Comparison of ENCODE assay signal across 11 cellular contexts in the genomic region with DNA sequence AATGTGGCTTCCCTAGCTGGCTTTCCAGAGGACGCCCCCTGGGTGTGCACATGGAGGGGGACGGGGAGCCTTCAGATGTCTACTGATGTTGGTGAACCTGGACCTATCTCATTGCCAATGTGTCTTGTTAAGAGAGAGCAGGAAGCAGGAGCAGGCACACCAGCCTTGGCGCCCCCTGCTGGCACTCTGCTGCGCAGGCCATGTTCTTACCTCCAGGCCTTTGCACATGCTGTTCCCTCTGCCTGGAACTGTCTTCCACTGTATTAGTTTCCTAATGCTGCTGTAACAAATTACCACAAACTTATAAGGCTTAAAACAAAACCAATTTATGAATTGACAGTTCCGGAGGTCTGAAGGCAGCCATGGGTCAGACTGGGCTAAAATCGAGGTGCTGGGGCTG. TPM values are rescaled to one million over a fixed set of nuclear protein-coding genes. Genes with fewer than 3 reads are reported as not detected.
DNase-seq lines count a peak whose midpoint lies in the region; FAIRE-seq and TF ChIP-seq lines count a peak whose summit lies in the region.
"Had no signal": no experiment of that assay in that cellular context is flagged by ENCODE, and none has a peak within 500 bp of the region (broad histone marks: within the 10 kb centered on the region; RNA-seq: fewer than 3 reads in every experiment).

No MANE protein-coding gene starts in this region.

- FAIRE-seq in endothelial cell of umbilical vein (lab: Jason Lieb, UNC), result no peak
- FAIRE-seq: kidney had no signal

- POLR2A ChIA-PET in endothelial cell of umbilical vein (lab: Charles Lee), result no interaction called here

- H3K27me3 ChIP-seq in OCI-LY3 (ENCODE audit: low read depth, low read length), result no peaks in the 10 kb centered on the region
- no peaks in the 10 kb centered on the region for H3K27me3 ChIP-seq in endothelial cell of umbilical vein (ENCODE audit: control insufficient read depth in 2 of 2, insufficient read depth in 2 of 2, low read length in 2 of 2)
- H3K27me3 ChIP-seq: BLaER1 treated with 17β-estradiol and CSF1 and Interleukin-3, amounts not matched to agents 10 nM and 100 nM had no signal

- dilution Hi-C loops in endothelial cell of umbilical vein (cut with MboI; ENCODE audit: extremely low pct_ligation_motif_present, low sequenced_read_pairs), result no loop called here

- no peaks in the 10 kb centered on the region for H3K36me3 ChIP-seq in OCI-LY3 (replicated peaks; ENCODE audit: low read depth, low read length)
- no peaks in the 10 kb centered on the region for H3K36me3 ChIP-seq in endothelial cell of umbilical vein (ENCODE audit: control insufficient read depth in 2 of 2, extremely low read depth in 1 of 2, insufficient read depth in 2 of 2, low read length in 2 of 2)
- H3K36me3 ChIP-seq: BLaER1 treated with 17β-estradiol and CSF1 and Interleukin-3, amounts not matched to agents 10 nM and 100 nM had no signal

- no TSS peak for BruUV-seq in endothelial cell of umbilical vein (replicated peaks; lab: Mats Ljungman, UMichigan)

- intact Hi-C loops in endothelial cell of umbilical vein (cut with micrococcal nuclease), result no loop called here

- H3K4me1 ChIP-seq in OCI-LY3 (ENCODE audit: low read length) (no peaks in the 10 kb centered on the region), endothelial cell of umbilical vein (ENCODE audit: control insufficient read depth, extremely low read depth, insufficient read depth, low read length) (no peaks in the 10 kb centered on the region)

- H3K27ac ChIP-seq in OCI-LY3 (ENCODE audit: low read length), result no peak overlapping the region
- H3K27ac ChIP-seq in endothelial cell of umbilical vein (ENCODE audit: insufficient read depth, low read depth, low read length), result no peak overlapping the region
- H3K27ac ChIP-seq: BLaER1 treated with 17β-estradiol and CSF1 and Interleukin-3, amounts not matched to agents 10 nM and 100 nM had no signal

- H3K4me2 ChIP-seq in OCI-LY3 (ENCODE audit: low read length) (no peak overlapping the region), endothelial cell of umbilical vein (ENCODE audit: insufficient read depth, low read length) (no peak overlapping the region)
- H3K4me2 ChIP-seq: BLaER1 treated with 17β-estradiol and CSF1 and Interleukin-3, amounts not matched to agents 10 nM and 100 nM had no signal

- CTCF ChIA-PET in endothelial cell of umbilical vein (lab: Charles Lee), result no interaction called here

- TF ChIP-seq CTCF in OCI-LY3 (IDR thresholded peaks at IDR 0.05; ENCODE audit: low read depth, low read length) (peak; percentile 60), endothelial cell of umbilical vein (IDR thresholded peaks at IDR 0.05; ENCODE audit: extremely low read depth in 1 of 2, insufficient read depth in 1 of 2, low read depth in 1 of 2, low read length in 2 of 2) (peak; percentile 39 to 45)

- H3K79me2 ChIP-seq in OCI-LY3 (ENCODE audit: low read length) (no peaks in the 10 kb centered on the region), endothelial cell of umbilical vein (ENCODE audit: control insufficient read depth, insufficient read depth, low read length) (no peaks in the 10 kb centered on the region)

- no peak overlapping the region for H3K4me3 ChIP-seq in OCI-LY3 (ENCODE audit: low read length)
- H3K4me3 ChIP-seq in endothelial cell of umbilical vein (replicated peaks in 1 of 3; ENCODE audit: insufficient read depth in 1 of 3, low read depth in 1 of 3, low read length in 3 of 3), result no peak overlapping the region
- H3K4me3 ChIP-seq: BLaER1 treated with 17β-estradiol and CSF1 and Interleukin-3, amounts not matched to agents 10 nM and 100 nM had no signal

- no peaks in the 10 kb centered on the region for H3K9me1 ChIP-seq in endothelial cell of umbilical vein (replicated peaks; ENCODE audit: control insufficient read depth, extremely low read depth, insufficient read depth, low read length)

- H2AFZ ChIP-seq in OCI-LY3 (ENCODE audit: low read depth, low read length), result no peak overlapping the region
- H2AFZ ChIP-seq in endothelial cell of umbilical vein (ENCODE audit: low read depth, low read length), result no peak overlapping the region

- no peaks in the 10 kb centered on the region for H3K9me3 ChIP-seq in OCI-LY3 (ENCODE audit: insufficient read depth, low read length)
- no peaks in the 10 kb centered on the region for H3K9me3 ChIP-seq in endothelial cell of umbilical vein (replicated peaks; ENCODE audit: control insufficient read depth, insufficient read depth, low read length)

- TF ChIP-seq POLR2A in endothelial cell of umbilical vein (IDR thresholded peaks at IDR 0.05; ENCODE audit: low read depth, low read length), result no peak

- 0 out of 2 replicates have a peak, but pooled peaks cover 3% of the 10 kb centered on the region for H4K20me1 ChIP-seq in OCI-LY3 (ENCODE audit: insufficient read depth, low read length)
- no peaks in the 10 kb centered on the region for H4K20me1 ChIP-seq in endothelial cell of umbilical vein (replicated peaks; ENCODE audit: control insufficient read depth, extremely low read depth, insufficient read depth, low read length)
- H4K20me1 ChIP-seq: BLaER1 treated with 17β-estradiol and CSF1 and Interleukin-3, amounts not matched to agents 10 nM and 100 nM had no signal

- no peak overlapping the region for H3K9ac ChIP-seq in OCI-LY3 (ENCODE audit: low read length)
- H3K9ac ChIP-seq in endothelial cell of umbilical vein (replicated peaks; ENCODE audit: extremely low read depth, insufficient read depth, low read length), result no peak overlapping the region
- H3K9ac ChIP-seq: BLaER1 treated with 17β-estradiol and CSF1 and Interleukin-3, amounts not matched to agents 10 nM and 100 nM had no signal

- DNase-seq in activated T-cell treated with anti-CD3 and anti-CD28 coated beads for 48 hours (ENCODE audit: low read depth) (peak; percentile 15), activated T-cell treated with anti-CD3 and anti-CD28 coated beads for 4 hours (no peak), endothelial cell of umbilical vein (ENCODE audit: low read depth, low spot score) (no peak), EL (no peak), HK-2 (ENCODE audit: unreplicated experiment) (no peak)
- DNase-seq in stimulated activated CD8-positive, alpha-beta memory T cell treated with anti-CD3 and anti-CD28 coated beads, Interleukin-4, amount 100 ng/mL, for 48 hours, result peak; percentile 60
- DNase-seq in effector CD4-positive, alpha-beta T cell, result no peak
- DNase-seq: kidney, NCI-H774 had no signal

TF ChIP-seq in endothelial cell of umbilical vein, 7 proteins besides CTCF, POLR2A, EP300 and RAD21:
- TF ChIP-seq, protein P1, sequence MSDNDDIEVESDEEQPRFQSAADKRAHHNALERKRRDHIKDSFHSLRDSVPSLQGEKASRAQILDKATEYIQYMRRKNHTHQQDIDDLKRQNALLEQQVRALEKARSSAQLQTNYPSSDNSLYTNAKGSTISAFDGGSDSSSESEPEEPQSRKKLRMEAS (IDR thresholded peaks at IDR 0.05; ENCODE audit: insufficient read depth, insufficient read length), result no peak
- TF ChIP-seq EZH2 (IDR thresholded peaks at IDR 0.05; ENCODE audit: borderline replicate concordance, low read depth, low read length, severe bottlenecking), result no peak

RNA-seq across cellular contexts. Expression of a gene that starts 23.6 kb away (rescaled TPM):
- 1.7 and 3.8 TPM in 2 replicates for total RNA-seq in endothelial cell of umbilical vein
- 3.7 and 5.2 TPM in 2 replicates for polyA plus RNA-seq in endothelial cell of umbilical vein
- polyA plus RNA-seq in endothelial cell of umbilical vein (2011; cell fraction: cytosol; rRNA removed), result 3.9 and 4.2 TPM in 2 replicates
- 2.2 and 4.0 TPM in 2 replicates for polyA plus RNA-seq in endothelial cell of umbilical vein (2011; cell fraction: nucleus; rRNA removed)
- 1.2 and 1.5 TPM in 2 replicates for polyA plus RNA-seq in endothelial cell of umbilical vein (2012)
- polyA minus RNA-seq in endothelial cell of umbilical vein, result 4.3 and 15.1 TPM in 2 replicates
- polyA minus RNA-seq in endothelial cell of umbilical vein (2011; cell fraction: cytosol; rRNA and poly(A)+ RNA removed), result 12.5 TPM
- 3.2 and 4.3 TPM in 2 replicates for polyA minus RNA-seq in endothelial cell of umbilical vein (2011; cell fraction: nucleus; rRNA and poly(A)+ RNA removed)

Comparison
In these comparisons a context has a peak if more than half of its experiments do, and no peak if none do; other contexts are left out.
1. DNase-seq: peak in activated T-cell treated with anti-CD3 and anti-CD28 coated beads for 48 hours (single experiment) and stimulated activated CD8-positive, alpha-beta memory T cell treated with anti-CD3 and anti-CD28 coated beads, Interleukin-4, amount 100 ng/mL, for 48 hours (single experiment); none in activated T-cell treated with anti-CD3 and anti-CD28 coated beads for 4 hours (single experiment), endothelial cell of umbilical vein (single experiment), EL (single experiment), HK-2 (single experiment) and effector CD4-positive, alpha-beta T cell (single experiment).